Comparison of ENCODE assay signal across 31 cellular contexts in genomic region chrX:74220277-74220676, GRCh38.
"Had no signal": no experiment of that assay in that cellular context is flagged by ENCODE, and none has a peak within 500 bp of the region (broad histone marks: within the 10 kb centered on the region; RNA-seq: fewer than 3 reads in every experiment).

No MANE protein-coding gene starts in this region.

- H3K27me3 ChIP-seq: body of pancreas, colonic mucosa, esophagus squamous epithelium, gastroesophageal sphincter, hepatocyte had no signal

- H3K27ac ChIP-seq: body of pancreas, colonic mucosa, epithelial cell of prostate, esophagus squamous epithelium, gastroesophageal sphincter, heart right ventricle, hepatocyte, WERI-Rb-1 had no signal

- H3K4me1 ChIP-seq: body of pancreas, colonic mucosa, esophagus squamous epithelium, gastroesophageal sphincter had no signal

- H3K36me3 ChIP-seq: colonic mucosa, WERI-Rb-1 had no signal

- H3K4me1 Mint-ChIP-seq: activated B cell treated with CpG ODN at 0.5 μM for 24 hours; activated CD4-positive, alpha-beta T cell treated with anti-CD3 and anti-CD28 coated beads, Interleukin-2, amount 10 ng/mL, durations not matched to agents 7 days and 5 days; activated naive CD4-positive, alpha-beta T cell treated with anti-CD3 and anti-CD28 coated beads, Interleukin-2, amount 10 ng/mL, durations not matched to agents 7 days and 5 days had no signal

- H3K9me3 ChIP-seq: body of pancreas, colonic mucosa, gastroesophageal sphincter had no signal

- H3K4me3 Mint-ChIP-seq: activated B cell treated with CpG ODN at 0.5 μM for 24 hours; activated CD4-positive, alpha-beta T cell treated with anti-CD3 and anti-CD28 coated beads, Interleukin-2, amount 10 ng/mL, durations not matched to agents 7 days and 5 days; activated CD8-positive, alpha-beta memory T cell treated with anti-CD3 and anti-CD28 coated beads, Interleukin-2, amount 10 ng/mL, durations not matched to agents 7 days and 5 days; activated CD8-positive, alpha-beta T cell treated with anti-CD3 and anti-CD28 coated beads, Interleukin-2, amount 10 ng/mL, durations not matched to agents 7 days and 5 days; activated naive CD4-positive, alpha-beta T cell treated with anti-CD3 and anti-CD28 coated beads, Interleukin-2, amount 10 ng/mL, durations not matched to agents 7 days and 5 days; activated naive CD8-positive, alpha-beta T cell; T-helper 17 cell; T-helper 2 cell treated with Interferon-gamma antibody and Interleukin-4, amounts not matched to agents 5 μg/mL and 100 μg/mL, for 36 hours had no signal

- ATAC-seq: activated CD4-positive, CD25-positive, alpha-beta regulatory T cell treated with anti-CD3 and anti-CD28 coated beads, Interleukin-2, amount 50 U/mL, for 24 hours; activated CD8-positive, alpha-beta memory T cell treated with anti-CD3 and anti-CD28 coated beads, Interleukin-2, amount 10 ng/mL, durations not matched to agents 7 days and 5 days; activated CD8-positive, alpha-beta T cell treated with anti-CD3 and anti-CD28 coated beads, Interleukin-2, amount 10 ng/mL, durations not matched to agents 7 days and 5 days; body of pancreas; gastroesophageal sphincter; heart right ventricle; T-helper 17 cell had no signal

- H3K9me3 Mint-ChIP-seq: activated B cell treated with CpG ODN at 0.5 μM for 24 hours; activated CD4-positive, alpha-beta T cell treated with anti-CD3 and anti-CD28 coated beads, Interleukin-2, amount 10 ng/mL, durations not matched to agents 7 days and 5 days; activated naive CD4-positive, alpha-beta T cell treated with anti-CD3 and anti-CD28 coated beads, Interleukin-2, amount 10 ng/mL, durations not matched to agents 7 days and 5 days; T-helper 2 cell treated with Interferon-gamma antibody and Interleukin-4, amounts not matched to agents 5 μg/mL and 100 μg/mL, for 36 hours had no signal

- H3K27ac Mint-ChIP-seq: activated B cell treated with CpG ODN at 0.5 μM for 24 hours; activated CD4-positive, alpha-beta T cell treated with anti-CD3 and anti-CD28 coated beads, Interleukin-2, amount 10 ng/mL, durations not matched to agents 7 days and 5 days; activated CD8-positive, alpha-beta memory T cell treated with anti-CD3 and anti-CD28 coated beads, Interleukin-2, amount 10 ng/mL, durations not matched to agents 7 days and 5 days; activated CD8-positive, alpha-beta T cell treated with anti-CD3 and anti-CD28 coated beads, Interleukin-2, amount 10 ng/mL, durations not matched to agents 7 days and 5 days; activated naive CD4-positive, alpha-beta T cell treated with anti-CD3 and anti-CD28 coated beads, Interleukin-2, amount 10 ng/mL, durations not matched to agents 7 days and 5 days; activated naive CD8-positive, alpha-beta T cell; T-helper 17 cell; T-helper 2 cell treated with Interferon-gamma antibody and Interleukin-4, amounts not matched to agents 5 μg/mL and 100 μg/mL, for 36 hours had no signal

- H3K27me3 Mint-ChIP-seq: activated B cell treated with CpG ODN at 0.5 μM for 24 hours; activated CD4-positive, alpha-beta T cell treated with anti-CD3 and anti-CD28 coated beads, Interleukin-2, amount 10 ng/mL, durations not matched to agents 7 days and 5 days; activated CD8-positive, alpha-beta memory T cell treated with anti-CD3 and anti-CD28 coated beads, Interleukin-2, amount 10 ng/mL, durations not matched to agents 7 days and 5 days; activated naive CD4-positive, alpha-beta T cell treated with anti-CD3 and anti-CD28 coated beads, Interleukin-2, amount 10 ng/mL, durations not matched to agents 7 days and 5 days; activated naive CD8-positive, alpha-beta T cell; T-helper 17 cell had no signal

- DNase-seq: activated B cell treated with CpG ODN at 0.5 μM for 24 hours; activated CD4-positive, alpha-beta T cell treated with anti-CD3 and anti-CD28 coated beads, Interleukin-2, amount 10 ng/mL, durations not matched to agents 7 days and 5 days; activated CD4-positive, alpha-beta T cell treated with anti-CD3 and anti-CD28 coated beads, Interleukin-2, amount 50 U/mL, for 4 hours; activated CD8-positive, alpha-beta memory T cell treated with anti-CD3 and anti-CD28 coated beads, Interleukin-2, amount 10 ng/mL, durations not matched to agents 7 days and 5 days; activated CD8-positive, alpha-beta memory T cell treated with anti-CD3 and anti-CD28 coated beads, Interleukin-2, amount 50 U/mL, for 4 hours; activated CD8-positive, alpha-beta T cell treated with anti-CD3 and anti-CD28 coated beads, Interleukin-2, amount 10 ng/mL, durations not matched to agents 7 days and 5 days; activated effector memory CD4-positive, alpha-beta T cell treated with Interleukin-2 at 50 U/mL for 16 hours; activated naive CD4-positive, alpha-beta T cell treated with anti-CD3 and anti-CD28 coated beads, Interleukin-2, amount 10 ng/mL, durations not matched to agents 7 days and 5 days; activated T-cell treated with anti-CD3 and anti-CD28 coated beads, Interleukin-2, amount 50 U/mL, for 1 hour; amygdala; aorta; body of pancreas; caudate nucleus; cerebellar nuclear complex; colonic mucosa; effector CD8-positive, alpha-beta T cell; esophagus squamous epithelium; foreskin melanocyte; heart right ventricle; T-helper 1 cell; T-helper 17 cell; T1000; WERI-Rb-1 had no signal

- FAIRE-seq: endometrium, endothelial cell of umbilical vein had no signal

- H3K4me3 ChIP-seq: body of pancreas, colonic mucosa, esophagus squamous epithelium, gastroesophageal sphincter, heart right ventricle, hepatocyte had no signal
